10 cellular contexts compared by ENCODE assay signal in genomic region chr7:76267107-76267834, GRCh38. TPM values are rescaled to one million over a fixed set of nuclear protein-coding genes. Genes with fewer than 3 reads are reported as not detected.
DNase-seq lines count a peak whose midpoint lies in the region; ATAC-seq and TF ChIP-seq lines count a peak whose summit lies in the region.
"Had no signal": no experiment of that assay in that cellular context is flagged by ENCODE, and none has a peak within 500 bp of the region (broad histone marks: within the 10 kb centered on the region; RNA-seq: fewer than 3 reads in every experiment).

No MANE protein-coding gene starts in this region.

- no peak for TF ChIP-seq POLR2A in heart left ventricle (IDR thresholded peaks at IDR 0.05)

- H3K9me3 Mint-ChIP-seq in mesothelial cell of epicardium, result no peaks in the 10 kb centered on the region

- H3K27me3 Mint-ChIP-seq in mesothelial cell of epicardium (ENCODE audit: low read depth), result peaks cover 49% of the 10 kb centered on the region

- H3K4me1 ChIP-seq in heart left ventricle, result peaks cover 0 to 17% (median 6%) of the 10 kb centered on the region in 12 donors
- H3K4me1 ChIP-seq in ascending aorta, result peaks cover 8 to 16% of the 10 kb centered on the region in 2 donors
- H3K4me1 ChIP-seq in urinary bladder (ENCODE audit: insufficient read depth), result no peaks in the 10 kb centered on the region

- H3K9me3 ChIP-seq in heart left ventricle (no peaks in the 10 kb centered on the region), ascending aorta (no peaks in the 10 kb centered on the region)

- no peak for ATAC-seq in heart left ventricle
- no peak for ATAC-seq in Right ventricle myocardium superior (ENCODE audit: poor library complexity)
- no peak for ATAC-seq in GM21423 (IDR thresholded peaks at IDR 0.05; ENCODE audit: unreplicated experiment)
- no peak for ATAC-seq in HG03095 (IDR thresholded peaks at IDR 0.05; ENCODE audit: unreplicated experiment)

- intact Hi-C loops in heart left ventricle (cut with DNase I), result loop anchor here in 2 of 10 donors (5.0 to 10.0 kb wide), 2 partner anchors 75 to 82 kb away; no protein-coding TSS in a partner anchor
- intact Hi-C loops in Right ventricle myocardium superior (cut with DNase I), result loop anchor here (10.0 kb wide), 1 partner anchor 82 kb away; no protein-coding TSS in a partner anchor
- intact Hi-C loops in ascending aorta (cut with DNase I), result no loop called here

- H3K27ac ChIP-seq in heart left ventricle, result no peak overlapping the region
- no peak overlapping the region for H3K27ac ChIP-seq in ascending aorta
- no peak overlapping the region for H3K27ac ChIP-seq in urinary bladder (ENCODE audit: low read depth)

- peak overlapping the region; percentile 57 for H3K4me3 Mint-ChIP-seq in mesothelial cell of epicardium

- H3K27ac Mint-ChIP-seq in mesothelial cell of epicardium, result no peak overlapping the region

- TF ChIP-seq CTCF in heart left ventricle (IDR thresholded peaks at IDR 0.05) (no peak), ascending aorta (IDR thresholded peaks at IDR 0.05) (no peak), mesothelial cell of epicardium (IDR thresholded peaks at IDR 0.05; ENCODE audit: unreplicated experiment) (no peak)

- H3K4me1 Mint-ChIP-seq in mesothelial cell of epicardium, result peaks cover 23% of the 10 kb centered on the region

- 1 to 3% (median 2%) methylated on average over 5 to 67 of the region's 67 CpGs for WGBS in heart left ventricle, 4 donors
- 2% methylated on average over 67 of the region's 67 CpGs for WGBS in urinary bladder

- H3K36me3 ChIP-seq in heart left ventricle (no peaks in the 10 kb centered on the region), ascending aorta (no peaks in the 10 kb centered on the region), urinary bladder (ENCODE audit: insufficient read depth) (no peaks in the 10 kb centered on the region)

- H3K27me3 ChIP-seq in heart left ventricle (peaks cover 11 to 42% (median 36%) of the 10 kb centered on the region in 9 donors), ascending aorta (peaks cover 4% of the 10 kb centered on the region)

- H3K36me3 Mint-ChIP-seq in mesothelial cell of epicardium, result no peaks in the 10 kb centered on the region

- DNase-seq in heart left ventricle (no peak), Right ventricle myocardium superior (no peak), ascending aorta (ENCODE audit: low spot score in 2 of 2) (no peak), mesothelial cell of epicardium (ENCODE audit: low spot score in 2 of 2, unreplicated experiment in 2 of 2) (no peak), GM03348 (ENCODE audit: low spot score) (no peak)
- DNase-seq: NCI-H345 had no signal

- H3K4me3 ChIP-seq in heart left ventricle, result peak overlapping the region in 10 of 12 donors; percentile 12 to 42 (median 32)
- H3K4me3 ChIP-seq in ascending aorta, result peak overlapping the region; percentile 45 to 61
- H3K4me3 ChIP-seq in urinary bladder (ENCODE audit: low read depth, low read length), result peak overlapping the region; percentile 15
- H3K4me3 ChIP-seq: lung had no signal

RNA-seq across cellular contexts. Expression of gene HSPB1, which starts 35.2 kb away (rescaled TPM):
- total RNA-seq in heart left ventricle (1,000 to 10,000 TPM in 8 of 9 donors, 100 to 1,000 TPM in 1; 822 to 5,278 (median 1,968) TPM), Right ventricle myocardium superior (2,459 TPM), ascending aorta (3,584 TPM), mesothelial cell of epicardium (235 to 241 TPM (median 239 TPM) in 3 replicates), urinary bladder (53.1 TPM)
- polyA plus RNA-seq in heart left ventricle (1,000 to 10,000 TPM; 2,695 to 3,131 TPM), urinary bladder (2,722 TPM)
